Comparison of ENCODE assay signal across 11 cellular contexts in the genomic region with DNA sequence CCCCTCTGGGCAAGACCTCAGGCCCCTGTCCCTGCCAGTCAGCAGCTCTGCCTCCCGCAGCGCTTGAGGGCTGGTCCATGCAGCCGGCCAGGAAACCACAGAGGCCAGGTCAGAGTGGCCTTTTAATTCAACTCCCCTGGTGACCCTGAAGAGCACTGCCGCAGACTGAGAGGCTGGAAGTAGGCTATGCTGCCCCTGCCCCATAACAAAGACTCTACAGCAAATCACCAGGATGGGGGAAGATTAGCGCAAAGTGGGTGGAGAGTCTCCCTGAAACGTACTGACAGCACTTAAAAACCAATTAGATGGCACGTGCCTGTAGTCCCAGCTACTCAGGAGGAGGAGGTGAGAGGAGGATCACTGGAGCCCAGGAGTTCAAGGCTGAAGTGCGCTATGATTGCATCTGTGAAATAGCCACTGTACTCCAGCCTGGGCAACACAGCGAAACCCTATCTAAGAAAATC.
DNase-seq lines count a peak whose midpoint lies in the region; ATAC-seq, FAIRE-seq and TF ChIP-seq lines count a peak whose summit lies in the region.
"Had no signal": no experiment of that assay in that cellular context is flagged by ENCODE, and none has a peak within 500 bp of the region (broad histone marks: within the 10 kb centered on the region; RNA-seq: fewer than 3 reads in every experiment).

No MANE protein-coding gene starts in this region.

- no peaks in the 10 kb centered on the region for H3K9me3 ChIP-seq in left ventricle myocardium inferior (replicated peaks)
- H3K9me3 ChIP-seq in HepG2 (ENCODE audit: low read length) = no peaks in the 10 kb centered on the region

- TF ChIP-seq EP300 in HepG2 (IDR thresholded peaks at IDR 0.05; ENCODE audit: low read depth in 2 of 2, low read length in 2 of 2) = no peak
- no peak for TF ChIP-seq EP300 in HepG2 (CRISPR knock-in tag; IDR thresholded peaks at IDR 0.05; ENCODE audit: borderline replicate concordance)

- intact Hi-C loops in left ventricle myocardium inferior (cut with micrococcal nuclease) (no loop called here), left cardiac atrium (cut with DNase I) (loop anchor here in 1 of 2 donors (10.0 kb wide), 1 partner anchor 50 kb away; no protein-coding TSS in a partner anchor), HepG2 (cut with micrococcal nuclease; ENCODE audit: unreplicated experiment) (loop anchor here (1.0 kb wide), 1 partner anchor 9 kb away; no protein-coding TSS in a partner anchor)

- no peak for DNase-seq in left ventricle myocardium inferior
- DNase-seq in left cardiac atrium = no peak
- DNase-seq in amniotic epithelial cell (ENCODE audit: low read depth) = peak; percentile 13
- peak; percentile 65 for DNase-seq in HepG2 (ENCODE audit: low spot score)
- DNase-seq in activated CD4-positive, CD25-positive, alpha-beta regulatory T cell (lab: John Stamatoyannopoulos, UW) = no peak
- DNase-seq in NCI-H2081 (lab: John Stamatoyannopoulos, UW) = no peak
- no peak for DNase-seq in GF-D8 (lab: John Stamatoyannopoulos, UW)
- DNase-seq: C1 segment of cervical spinal cord, KG1 had no signal

- no peak for TF ChIP-seq CTCF in left ventricle myocardium inferior (IDR thresholded peaks at IDR 0.05; ENCODE audit: borderline replicate concordance)
- no peak for TF ChIP-seq CTCF in HepG2 (CRISPR knock-in tag; IDR thresholded peaks at IDR 0.05)

- ATAC-seq in left cardiac atrium = no peak
- ATAC-seq in HepG2 = peak; percentile 77
- no peak for ATAC-seq in HG03196 (IDR thresholded peaks at IDR 0.05; ENCODE audit: unreplicated experiment)

- peak overlapping the region; percentile 94 for H3K27ac ChIP-seq in left ventricle myocardium inferior (replicated peaks)
- peak overlapping the region; percentile 17 for H3K27ac ChIP-seq in HepG2 (ENCODE audit: extremely low read length, insufficient read depth, low read length)
- H3K27ac ChIP-seq: SK-N-MC had no signal

- H3K36me3 ChIP-seq in left ventricle myocardium inferior (no peaks in the 10 kb centered on the region), HepG2 (replicated peaks in 1 of 2; ENCODE audit: control insufficient read depth in 1 of 2, insufficient read depth in 2 of 2, low read length in 2 of 2) (no peaks in the 10 kb centered on the region)

- no peak for TF ChIP-seq RAD21 in HepG2 (CRISPR knock-in tag; IDR thresholded peaks at IDR 0.05)

- POLR2A ChIA-PET in HepG2 (lab: Yijun Ruan, JAX) = no interaction called here

- in situ Hi-C loops in HepG2 (cut with HindIII; ENCODE audit: extremely low pct_ligation_motif_present, low pct_unique_long_range_greater_than_20kb) = no loop called here

- CTCF ChIA-PET in HepG2 (lab: Yijun Ruan, JAX; ENCODE audit: low intra/inter-chr PET ratio, low total read pairs) = no interaction called here

- H3K4me1 ChIP-seq in left ventricle myocardium inferior (peaks cover 100% of the 10 kb centered on the region), HepG2 (ENCODE audit: insufficient read depth, low read length) (peaks cover 91% of the 10 kb centered on the region)

- no peak overlapping the region for H2AFZ ChIP-seq in HepG2 (ENCODE audit: low read length)

- H4K20me1 ChIP-seq in HepG2 (ENCODE audit: insufficient read depth, low read length) = no peaks in the 10 kb centered on the region

- no peak overlapping the region for H3K9ac ChIP-seq in HepG2 (ENCODE audit: insufficient read depth, low read depth, low read length)

- no peak overlapping the region for H3K4me3 ChIP-seq in left ventricle myocardium inferior
- no peak overlapping the region for H3K4me3 ChIP-seq in HepG2 (replicated peaks in 1 of 3; ENCODE audit: insufficient read depth in 1 of 3, low read depth in 2 of 3, low read length in 3 of 3)
- H3K4me3 ChIP-seq: SK-N-MC had no signal

- H3K27me3 ChIP-seq in left ventricle myocardium inferior (ENCODE audit: low read depth) (no peaks in the 10 kb centered on the region), HepG2 (ENCODE audit: control insufficient read depth in 1 of 2, insufficient read depth in 2 of 2, low read length in 2 of 2) (no peaks in the 10 kb centered on the region)

- peak overlapping the region; percentile 40 for H3K4me2 ChIP-seq in HepG2 (ENCODE audit: low read depth, low read length)

- no peaks in the 10 kb centered on the region for H3K79me2 ChIP-seq in HepG2 (ENCODE audit: insufficient read depth, low read length)

- WGBS in HepG2 (ENCODE audit: low lambda C conversion rate) = 9% methylated on average over 6 of the region's 9 CpGs

- no TSS peak for BruUV-seq in HepG2 (replicated peaks; lab: Mats Ljungman, UMichigan)

- TF ChIP-seq POLR2A in HepG2 (IDR thresholded peaks at IDR 0.05; ENCODE audit: insufficient read depth in 1 of 2, low read depth in 2 of 2, low read length in 2 of 2) = no peak

- FAIRE-seq in HepG2 (lab: Jason Lieb, UNC) = peak; percentile 90

TF ChIP-seq in HepG2, 621 proteins besides CTCF, POLR2A, EP300 and RAD21 (continues in another document):
- TF ChIP-seq ZNF616 (CRISPR knock-in tag; IDR thresholded peaks at IDR 0.05; ENCODE audit: low read depth) = no peak
- no peak for TF ChIP-seq GABPA (IDR thresholded peaks at IDR 0.05; ENCODE audit: low read depth, low read length)
- TF ChIP-seq GABPA (CRISPR knock-in tag; IDR thresholded peaks at IDR 0.05; ENCODE audit: low read depth) = no peak
- no peak for TF ChIP-seq MZF1 (CRISPR knock-in tag; IDR thresholded peaks at IDR 0.05; ENCODE audit: borderline replicate concordance)
- no peak for TF ChIP-seq NBN (conservative IDR thresholded peaks at IDR 0.05)
- TF ChIP-seq ZSCAN29 (CRISPR knock-in tag; conservative IDR thresholded peaks at IDR 0.05) = peak; percentile 77; the same call in 1 of the 2 replicates
- TF ChIP-seq ZMAT3 (CRISPR knock-in tag; conservative IDR thresholded peaks at IDR 0.05) = no peak
- TF ChIP-seq NFE2 (CRISPR knock-in tag; IDR thresholded peaks at IDR 0.05) = no peak
- TF ChIP-seq GPN1 (CRISPR knock-in tag; IDR thresholded peaks at IDR 0.05; ENCODE audit: borderline replicate concordance) = no peak
- no peak for TF ChIP-seq ARHGAP35 (CRISPR knock-in tag; IDR thresholded peaks at IDR 0.05; ENCODE audit: borderline replicate concordance)
- no peak for TF ChIP-seq ZNF772 (CRISPR knock-in tag; IDR thresholded peaks at IDR 0.05)
- no peak for TF ChIP-seq SMAD1 (CRISPR knock-in tag; IDR thresholded peaks at IDR 0.05; ENCODE audit: borderline replicate concordance, low read depth)
- TF ChIP-seq ZNF777 (CRISPR knock-in tag; IDR thresholded peaks at IDR 0.05) = no peak
- TF ChIP-seq ARNTL (CRISPR knock-in tag; IDR thresholded peaks at IDR 0.05) = no peak
- peak; percentile 51 for TF ChIP-seq RARA (CRISPR knock-in tag; IDR thresholded peaks at IDR 0.05)
- TF ChIP-seq, protein P1, sequence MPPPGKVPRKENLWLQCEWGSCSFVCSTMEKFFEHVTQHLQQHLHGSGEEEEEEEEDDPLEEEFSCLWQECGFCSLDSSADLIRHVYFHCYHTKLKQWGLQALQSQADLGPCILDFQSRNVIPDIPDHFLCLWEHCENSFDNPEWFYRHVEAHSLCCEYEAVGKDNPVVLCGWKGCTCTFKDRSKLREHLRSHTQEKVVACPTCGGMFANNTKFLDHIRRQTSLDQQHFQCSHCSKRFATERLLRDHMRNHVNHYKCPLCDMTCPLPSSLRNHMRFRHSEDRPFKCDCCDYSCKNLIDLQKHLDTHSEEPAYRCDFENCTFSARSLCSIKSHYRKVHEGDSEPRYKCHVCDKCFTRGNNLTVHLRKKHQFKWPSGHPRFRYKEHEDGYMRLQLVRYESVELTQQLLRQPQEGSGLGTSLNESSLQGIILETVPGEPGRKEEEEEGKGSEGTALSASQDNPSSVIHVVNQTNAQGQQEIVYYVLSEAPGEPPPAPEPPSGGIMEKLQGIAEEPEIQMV (CRISPR knock-in tag; IDR thresholded peaks at IDR 0.05; ENCODE audit: low read depth) = no peak
- TF ChIP-seq, protein P2, sequence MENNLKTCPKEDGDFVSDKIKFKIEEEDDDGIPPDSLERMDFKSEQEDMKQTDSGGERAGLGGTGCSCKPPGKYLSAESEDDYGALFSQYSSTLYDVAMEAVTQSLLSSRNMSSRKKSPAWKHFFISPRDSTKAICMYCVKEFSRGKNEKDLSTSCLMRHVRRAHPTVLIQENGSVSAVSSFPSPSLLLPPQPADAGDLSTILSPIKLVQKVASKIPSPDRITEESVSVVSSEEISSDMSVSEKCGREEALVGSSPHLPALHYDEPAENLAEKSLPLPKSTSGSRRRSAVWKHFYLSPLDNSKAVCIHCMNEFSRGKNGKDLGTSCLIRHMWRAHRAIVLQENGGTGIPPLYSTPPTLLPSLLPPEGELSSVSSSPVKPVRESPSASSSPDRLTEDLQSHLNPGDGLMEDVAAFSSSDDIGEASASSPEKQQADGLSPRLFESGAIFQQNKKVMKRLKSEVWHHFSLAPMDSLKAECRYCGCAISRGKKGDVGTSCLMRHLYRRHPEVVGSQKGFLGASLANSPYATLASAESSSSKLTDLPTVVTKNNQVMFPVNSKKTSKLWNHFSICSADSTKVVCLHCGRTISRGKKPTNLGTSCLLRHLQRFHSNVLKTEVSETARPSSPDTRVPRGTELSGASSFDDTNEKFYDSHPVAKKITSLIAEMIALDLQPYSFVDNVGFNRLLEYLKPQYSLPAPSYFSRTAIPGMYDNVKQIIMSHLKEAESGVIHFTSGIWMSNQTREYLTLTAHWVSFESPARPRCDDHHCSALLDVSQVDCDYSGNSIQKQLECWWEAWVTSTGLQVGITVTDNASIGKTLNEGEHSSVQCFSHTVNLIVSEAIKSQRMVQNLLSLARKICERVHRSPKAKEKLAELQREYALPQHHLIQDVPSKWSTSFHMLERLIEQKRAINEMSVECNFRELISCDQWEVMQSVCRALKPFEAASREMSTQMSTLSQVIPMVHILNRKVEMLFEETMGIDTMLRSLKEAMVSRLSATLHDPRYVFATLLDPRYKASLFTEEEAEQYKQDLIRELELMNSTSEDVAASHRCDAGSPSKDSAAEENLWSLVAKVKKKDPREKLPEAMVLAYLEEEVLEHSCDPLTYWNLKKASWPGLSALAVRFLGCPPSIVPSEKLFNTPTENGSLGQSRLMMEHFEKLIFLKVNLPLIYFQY (CRISPR knock-in tag; IDR thresholded peaks at IDR 0.05; ENCODE audit: borderline replicate concordance) = no peak
- TF ChIP-seq, protein P3, sequence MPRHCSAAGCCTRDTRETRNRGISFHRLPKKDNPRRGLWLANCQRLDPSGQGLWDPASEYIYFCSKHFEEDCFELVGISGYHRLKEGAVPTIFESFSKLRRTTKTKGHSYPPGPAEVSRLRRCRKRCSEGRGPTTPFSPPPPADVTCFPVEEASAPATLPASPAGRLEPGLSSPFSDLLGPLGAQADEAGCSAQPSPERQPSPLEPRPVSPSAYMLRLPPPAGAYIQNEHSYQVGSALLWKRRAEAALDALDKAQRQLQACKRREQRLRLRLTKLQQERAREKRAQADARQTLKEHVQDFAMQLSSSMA (CRISPR knock-in tag; IDR thresholded peaks at IDR 0.05) = no peak
- TF ChIP-seq CEBPB (IDR thresholded peaks at IDR 0.05; ENCODE audit: borderline replicate concordance, low read depth, low read length) = no peak

Comparison
In these comparisons a context has a peak if more than half of its experiments do, and no peak if none do; other contexts are left out.
1. DNase-seq: peak in amniotic epithelial cell (single experiment) and HepG2 (single experiment); none in left ventricle myocardium inferior (single experiment), left cardiac atrium (single experiment), activated CD4-positive, CD25-positive, alpha-beta regulatory T cell (0 of 4), NCI-H2081 (0 of 2) and GF-D8 (single experiment).